ENCODE assay signal across 12 cellular contexts in genomic region chr6:129875610-129876515, GRCh38. TPM values are rescaled to one million over a fixed set of nuclear protein-coding genes. Genes with fewer than 3 reads are reported as not detected.
DNase-seq lines count a peak whose midpoint lies in the region; ATAC-seq, FAIRE-seq and TF ChIP-seq lines count a peak whose summit lies in the region.
"Had no signal": no experiment of that assay in that cellular context is flagged by ENCODE, and none has a peak within 500 bp of the region (broad histone marks: within the 10 kb centered on the region; RNA-seq: fewer than 3 reads in every experiment).

No MANE protein-coding gene starts in this region.

- CTCF ChIA-PET in T-cell (lab: Charles Lee): interaction anchor here in 1 of 2 donors (0.9 kb wide), 1 partner anchor 818 kb away, joined by 3 read pairs; no protein-coding TSS in a partner anchor

- TF ChIP-seq EP300 in esophagus muscularis mucosa (IDR thresholded peaks at IDR 0.05): no peak

- TF ChIP-seq CTCF in esophagus muscularis mucosa (IDR thresholded peaks at IDR 0.05): no peak

- H3K4me3 ChIP-seq in esophagus muscularis mucosa: no peak overlapping the region
- no peak overlapping the region for H3K4me3 ChIP-seq in small intestine (ENCODE audit: low read depth in 1 of 2, low read length in 2 of 2)
- H3K4me3 ChIP-seq: lung, Peyer's patch had no signal

- peaks cover 0 to 5% of the 10 kb centered on the region in 2 donors for H3K27me3 Mint-ChIP-seq in T-cell

- DNase-seq in T-cell: no peak
- no peak for DNase-seq in DMS 273 (lab: John Stamatoyannopoulos, UW; ENCODE audit: unreplicated experiment)
- no peak for DNase-seq in esophagus muscularis mucosa (ENCODE audit: extremely low spot score)
- no peak for DNase-seq in small intestine
- DNase-seq in NCI-H510A treated with DMSO at 0.1 percent for 48 hours (lab: John Stamatoyannopoulos, UW): no peak
- DNase-seq: activated effector memory CD4-positive, alpha-beta T cell treated with anti-CD3 and anti-CD28 coated beads, Interleukin-2, amount 50 U/mL, for 16 hours; Peyer's patch; stimulated activated CD4-positive, alpha-beta T cell treated with anti-CD3 and anti-CD28 coated beads, Interleukin-1b, Interleukin-23, amount 100 ng/mL, for 48 hours had no signal

- H3K36me3 Mint-ChIP-seq in T-cell: peaks cover 2% of the 10 kb centered on the region

- no peak for TF ChIP-seq POLR2A in esophagus muscularis mucosa (IDR thresholded peaks at IDR 0.05; ENCODE audit: low read depth)

- no peaks in the 10 kb centered on the region for H3K27me3 ChIP-seq in esophagus muscularis mucosa
- H3K27me3 ChIP-seq in small intestine (ENCODE audit: control insufficient read depth in 2 of 2, insufficient read depth in 2 of 2, low read length in 2 of 2): no peaks in the 10 kb centered on the region
- H3K27me3 ChIP-seq: Peyer's patch had no signal

- POLR2A ChIA-PET in T-cell (lab: Charles Lee): interaction anchor here in 1 of 2 donors (0.6 kb wide), 1 partner anchor 1320 kb away, joined by 6 read pairs; no protein-coding TSS in a partner anchor

- 34% methylated on average over 6 of the region's 6 CpGs for WGBS in esophagus muscularis mucosa
- WGBS in small intestine, 3 donors: 51 to 56% (median 56%) methylated on average over 6 of the region's 6 CpGs

- peaks cover 0 to 2% (median 0%) of the 10 kb centered on the region in 4 donors for H3K4me1 ChIP-seq in esophagus muscularis mucosa
- H3K4me1 ChIP-seq in small intestine (ENCODE audit: control insufficient read depth in 2 of 2, insufficient read depth in 1 of 2, low read depth in 1 of 2, low read length in 1 of 2): no peaks in the 10 kb centered on the region
- H3K4me1 ChIP-seq: Peyer's patch had no signal

- intact Hi-C loops in esophagus muscularis mucosa (cut with DNase I): no loop called here

- H3K4me1 Mint-ChIP-seq in T-cell: peaks cover 7 to 14% (median 14%) of the 10 kb centered on the region in 3 donors

- H3K4me3 Mint-ChIP-seq in T-cell: peak overlapping the region in 2 of 3 donors; percentile 28 to 34

- FAIRE-seq in small intestine (lab: Jason Lieb, UNC): no peak

- H3K9me3 Mint-ChIP-seq in T-cell: no peaks in the 10 kb centered on the region

- H3K27ac ChIP-seq in esophagus muscularis mucosa (replicated peaks in 1 of 4) (no peak overlapping the region), small intestine (ENCODE audit: low read depth in 1 of 2, low read length in 1 of 2) (no peak overlapping the region)
- H3K27ac ChIP-seq: Peyer's patch had no signal

- ATAC-seq in GM18498 (IDR thresholded peaks at IDR 0.05; ENCODE audit: unreplicated experiment) (peak; percentile 91), GM19452 (IDR thresholded peaks at IDR 0.05; ENCODE audit: unreplicated experiment) (peak; percentile 87), HG03064 (IDR thresholded peaks at IDR 0.05; ENCODE audit: low read depth, unreplicated experiment) (peak; percentile 62), T-cell (replicated peaks in 1 of 4) (no peak)

- no peaks in the 10 kb centered on the region for H3K36me3 ChIP-seq in esophagus muscularis mucosa
- H3K36me3 ChIP-seq in small intestine (ENCODE audit: control insufficient read depth in 2 of 2, insufficient read depth in 2 of 2, low read length in 2 of 2): no peaks in the 10 kb centered on the region
- H3K36me3 ChIP-seq: Peyer's patch had no signal

- H3K27ac Mint-ChIP-seq in T-cell: peak overlapping the region; percentile 36 to 60

- peaks cover 0 to 10% (median 4%) of the 10 kb centered on the region in 4 donors for H3K9me3 ChIP-seq in esophagus muscularis mucosa
- no peaks in the 10 kb centered on the region for H3K9me3 ChIP-seq in small intestine (ENCODE audit: control insufficient read depth, low read depth)
- H3K9me3 ChIP-seq: Peyer's patch had no signal

RNA-seq across cellular contexts. Expression of gene TMEM244, which starts 14.7 kb away (rescaled TPM):
- total RNA-seq in T-cell: 1 to 10 TPM in 1 of 5 donors, under 1 TPM in 1, not detected in 3; 0.53 to 1.2 TPM
- total RNA-seq in esophagus muscularis mucosa: not detected
- not detected for polyA plus RNA-seq in small intestine
- total RNA-seq: lung, Peyer's patch had no signal
- polyA plus RNA-seq: lung had no signal

Comparison
In these comparisons a context has a peak if more than half of its experiments do, and no peak if none do; other contexts are left out.
1. ATAC-seq: peak in GM18498 (single experiment), GM19452 (single experiment) and HG03064 (single experiment); none in T-cell (0 of 4).